ENCODE assay signal across 19 cellular contexts in genomic region chr14:106631886-106632285, GRCh38.
DNase-seq lines count a peak whose midpoint lies in the region; ATAC-seq, FAIRE-seq and TF ChIP-seq lines count a peak whose summit lies in the region.
"Had no signal": no experiment of that assay in that cellular context is flagged by ENCODE, and none has a peak within 500 bp of the region (broad histone marks: within the 10 kb centered on the region; RNA-seq: fewer than 3 reads in every experiment).

No MANE protein-coding gene starts in this region.

- H3K9me3 ChIP-seq in DND-41 (ENCODE audit: insufficient read depth, low read length, severe bottlenecking) (no peaks in the 10 kb centered on the region), kidney (ENCODE audit: control insufficient read depth in 1 of 2, low read length in 2 of 2) (no peaks in the 10 kb centered on the region)
- H3K9me3 ChIP-seq: BE2C, Caco-2 had no signal

- no peaks in the 10 kb centered on the region for H4K20me1 ChIP-seq in DND-41 (ENCODE audit: insufficient read depth, low read length)

- ATAC-seq in activated CD8-positive, alpha-beta memory T cell treated with anti-CD3 and anti-CD28 coated beads, Interleukin-2, amount 10 ng/mL, durations not matched to agents 7 days and 5 days: peak; percentile 41
- 0 out of 3 replicates have a peak, but pooled peaks have one; percentile 32 for ATAC-seq in DND-41 (ENCODE audit: insufficient read depth, low read depth)
- ATAC-seq in activated T-helper 17 cell treated with anti-CD3 and anti-CD28 coated beads, Interleukin-2, amount 50 U/mL, for 72 hours (replicated peaks): peak; percentile 31
- ATAC-seq: HCT116 had no signal

- TF ChIP-seq CTCF in DND-41 (IDR thresholded peaks at IDR 0.05; ENCODE audit: borderline replicate concordance, extremely low read depth, low read length, poor library complexity, severe bottlenecking) (no peak), kidney (IDR thresholded peaks at IDR 0.05; ENCODE audit: borderline replicate concordance, extremely low read depth, insufficient read depth) (no peak)

- no peaks in the 10 kb centered on the region for H3K36me3 ChIP-seq in DND-41 (ENCODE audit: insufficient read depth, low read length)
- H3K36me3 ChIP-seq in kidney (ENCODE audit: control insufficient read depth in 1 of 2, insufficient read depth in 2 of 2, low read length in 2 of 2): no peaks in the 10 kb centered on the region
- H3K36me3 ChIP-seq: BE2C had no signal

- CTCF ChIA-PET in activated CD8-positive, alpha-beta memory T cell treated with anti-CD3 and anti-CD28 coated beads, Interleukin-2, amount 10 ng/mL, durations not matched to agents 7 days and 5 days (lab: Charles Lee): interaction anchor here (1.6 to 1.9 kb wide), 2 partner anchors 9 to 14 kb away, joined by 4 read pairs; no protein-coding TSS in a partner anchor

- H3K79me2 ChIP-seq in DND-41 (ENCODE audit: insufficient read depth, low read length): no peaks in the 10 kb centered on the region

- H3K4me1 Mint-ChIP-seq in activated CD8-positive, alpha-beta memory T cell treated with anti-CD3 and anti-CD28 coated beads, Interleukin-2, amount 10 ng/mL, durations not matched to agents 7 days and 5 days: peaks cover 14% of the 10 kb centered on the region
- no peaks in the 10 kb centered on the region for H3K4me1 Mint-ChIP-seq in activated T-helper 17 cell treated with anti-CD3 and anti-CD28 coated beads, Interleukin-2, amount 50 U/mL, for 72 hours

- H3K4me2 ChIP-seq in DND-41 (ENCODE audit: insufficient read depth, low read length): no peak overlapping the region

- H3K36me3 Mint-ChIP-seq in activated CD8-positive, alpha-beta memory T cell treated with anti-CD3 and anti-CD28 coated beads, Interleukin-2, amount 10 ng/mL, durations not matched to agents 7 days and 5 days: no peaks in the 10 kb centered on the region
- no peaks in the 10 kb centered on the region for H3K36me3 Mint-ChIP-seq in activated T-helper 17 cell treated with anti-CD3 and anti-CD28 coated beads, Interleukin-2, amount 50 U/mL, for 72 hours (ENCODE audit: low read depth)

- H3K9ac ChIP-seq in DND-41 (ENCODE audit: low read depth, low read length): no peak overlapping the region
- no peak overlapping the region for H3K9ac ChIP-seq in kidney (ENCODE audit: low read length in 2 of 2)

- DNase-seq in activated CD8-positive, alpha-beta memory T cell treated with anti-CD3 and anti-CD28 coated beads, Interleukin-2, amount 10 ng/mL, durations not matched to agents 7 days and 5 days: no peak
- no peak for DNase-seq in activated CD8-positive, alpha-beta memory T cell treated with anti-CD3 and anti-CD28 coated beads for 24 hours
- DNase-seq in DND-41 (no peak), kidney (no peak), LoVo (ENCODE audit: low spot score) (no peak)
- DNase-seq: ACHN; BE2C; C1 segment of cervical spinal cord; Caco-2; CD4-positive, alpha-beta T cell; GDM1; GOT3; H7; HFFc6 had no signal

- intact Hi-C loops in kidney (cut with DNase I): no loop called here

- no peak overlapping the region for H3K4me3 Mint-ChIP-seq in activated CD8-positive, alpha-beta memory T cell treated with anti-CD3 and anti-CD28 coated beads, Interleukin-2, amount 10 ng/mL, durations not matched to agents 7 days and 5 days
- no peak overlapping the region for H3K4me3 Mint-ChIP-seq in activated T-helper 17 cell treated with anti-CD3 and anti-CD28 coated beads, Interleukin-2, amount 50 U/mL, for 72 hours
- H3K4me3 Mint-ChIP-seq: CD4-positive, alpha-beta T cell; HFFc6 had no signal

- no peak for FAIRE-seq in kidney (lab: Jason Lieb, UNC)
- FAIRE-seq: A204.1, D721Med had no signal

- no peaks in the 10 kb centered on the region for H3K9me3 Mint-ChIP-seq in activated CD8-positive, alpha-beta memory T cell treated with anti-CD3 and anti-CD28 coated beads, Interleukin-2, amount 10 ng/mL, durations not matched to agents 7 days and 5 days (ENCODE audit: low read depth)
- no peaks in the 10 kb centered on the region for H3K9me3 Mint-ChIP-seq in activated T-helper 17 cell treated with anti-CD3 and anti-CD28 coated beads, Interleukin-2, amount 50 U/mL, for 72 hours
- H3K9me3 Mint-ChIP-seq: CD4-positive, alpha-beta T cell had no signal

- no peak overlapping the region for H2AFZ ChIP-seq in DND-41 (ENCODE audit: low read depth, low read length)

- H3K27ac Mint-ChIP-seq in activated CD8-positive, alpha-beta memory T cell treated with anti-CD3 and anti-CD28 coated beads, Interleukin-2, amount 10 ng/mL, durations not matched to agents 7 days and 5 days: no peak overlapping the region
- no peak overlapping the region for H3K27ac Mint-ChIP-seq in activated T-helper 17 cell treated with anti-CD3 and anti-CD28 coated beads, Interleukin-2, amount 50 U/mL, for 72 hours
- H3K27ac Mint-ChIP-seq: CD4-positive, alpha-beta T cell; HFFc6 had no signal

- H3K27me3 Mint-ChIP-seq in activated CD8-positive, alpha-beta memory T cell treated with anti-CD3 and anti-CD28 coated beads, Interleukin-2, amount 10 ng/mL, durations not matched to agents 7 days and 5 days: peaks cover 65% of the 10 kb centered on the region
- peaks cover 16% of the 10 kb centered on the region for H3K27me3 Mint-ChIP-seq in activated T-helper 17 cell treated with anti-CD3 and anti-CD28 coated beads, Interleukin-2, amount 50 U/mL, for 72 hours

- no peaks in the 10 kb centered on the region for H3K27me3 ChIP-seq in DND-41 (ENCODE audit: insufficient read depth, low read length, poor library complexity)

- H3K4me3 ChIP-seq in DND-41 (ENCODE audit: low read depth in 1 of 2, low read length in 2 of 2): no peak overlapping the region
- no peak overlapping the region for H3K4me3 ChIP-seq in kidney (ENCODE audit: low read length in 2 of 2)

- H3K27ac ChIP-seq in DND-41 (ENCODE audit: low read length): no peak overlapping the region; the same call in 1 of the 2 replicates
- no peak overlapping the region for H3K27ac ChIP-seq in kidney (ENCODE audit: low read depth in 2 of 2, low read length in 2 of 2)
- H3K27ac ChIP-seq: HL-60 had no signal

- H3K4me1 ChIP-seq in DND-41 (ENCODE audit: insufficient read depth, low read length) (peaks cover 25% of the 10 kb centered on the region), kidney (ENCODE audit: control insufficient read depth in 1 of 2, insufficient read depth in 1 of 2, low read depth in 1 of 2, low read length in 2 of 2) (no peaks in the 10 kb centered on the region)
- H3K4me1 ChIP-seq: BE2C, Caco-2 had no signal
